26 cellular contexts compared by ENCODE assay signal in genomic region chr11:90246468-90246867, GRCh38.
"Had no signal": no experiment of that assay in that cellular context is flagged by ENCODE, and none has a peak within 500 bp of the region (broad histone marks: within the 10 kb centered on the region; RNA-seq: fewer than 3 reads in every experiment).

No MANE protein-coding gene starts in this region.

- ATAC-seq: effector memory CD8-positive, alpha-beta T cell; esophagus mucosa; foreskin keratinocyte; gastrocnemius medialis; gastroesophageal sphincter; heart left ventricle; heart right ventricle had no signal

- H3K9me3 Mint-ChIP-seq: dendritic cell treated with granulocyte-macrophage colony-stimulating factor and Interleukin-4, amounts not matched to agents 40 ng/mL and 50 ng/mL, for 4 days; effector memory CD8-positive, alpha-beta T cell; endodermal cell had no signal

- FAIRE-seq: colon, endometrium, endothelial cell of umbilical vein had no signal

- H3K27me3 Mint-ChIP-seq: dendritic cell treated with granulocyte-macrophage colony-stimulating factor and Interleukin-4, amounts not matched to agents 40 ng/mL and 50 ng/mL, for 4 days had no signal

- DNase-seq: colonic mucosa; cortex of kidney; dermis blood vessel endothelial cell; dorsolateral prefrontal cortex; effector CD4-positive, alpha-beta T cell; effector CD8-positive, alpha-beta T cell; effector memory CD4-positive, alpha-beta T cell; effector memory CD8-positive, alpha-beta T cell; endodermal cell; erythroblast; esophagus squamous epithelium; foreskin fibroblast; foreskin keratinocyte; foreskin melanocyte; gastrocnemius medialis; glutamatergic neuron; head of caudate nucleus; heart left ventricle; heart right ventricle; hippocampal formation had no signal

- H3K4me3 Mint-ChIP-seq: dendritic cell treated with granulocyte-macrophage colony-stimulating factor and Interleukin-4, amounts not matched to agents 40 ng/mL and 50 ng/mL, for 4 days; effector memory CD8-positive, alpha-beta T cell; endodermal cell had no signal

- H3K27ac Mint-ChIP-seq: dendritic cell treated with granulocyte-macrophage colony-stimulating factor and Interleukin-4, amounts not matched to agents 40 ng/mL and 50 ng/mL, for 4 days; effector memory CD8-positive, alpha-beta T cell; endodermal cell had no signal
